In the genomic region with DNA sequence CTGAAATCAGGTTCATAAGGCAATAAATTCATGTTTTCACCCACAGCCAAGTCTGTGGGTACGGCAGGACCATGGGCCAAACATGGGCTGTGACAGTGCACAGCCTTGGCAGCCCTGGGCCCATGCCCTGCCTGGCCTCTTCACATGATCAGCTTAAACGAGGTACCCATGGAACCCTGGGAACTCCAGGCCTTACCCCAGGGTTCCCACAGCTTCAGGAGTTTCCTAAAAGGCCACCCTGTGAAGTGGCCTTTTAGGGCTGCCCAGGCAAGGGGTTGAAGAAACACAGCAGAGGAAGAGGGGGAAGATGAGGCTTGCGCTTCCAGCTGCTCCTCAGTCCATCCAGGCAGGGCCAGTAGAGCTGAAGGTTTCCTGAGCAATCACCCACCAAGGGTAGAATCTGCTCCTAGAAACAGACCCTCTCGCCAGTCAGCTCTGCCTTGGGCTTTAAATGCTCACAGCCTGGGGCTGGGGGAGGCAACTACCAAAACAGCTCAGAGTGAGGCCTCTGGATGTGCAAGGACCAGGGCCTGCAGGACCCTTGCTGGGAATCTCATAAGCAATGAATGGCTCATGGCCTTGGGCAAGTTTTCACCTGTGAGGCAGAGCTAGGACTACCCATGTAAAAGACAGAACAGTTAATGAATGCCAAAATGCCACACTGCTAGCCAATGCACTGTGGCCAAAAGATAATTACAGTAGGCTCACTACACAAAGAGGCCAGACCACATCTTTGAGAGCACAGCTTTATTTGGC, we compare ENCODE assay signal across 10 cellular contexts.
DNase-seq lines count a peak whose midpoint lies in the region; ATAC-seq and TF ChIP-seq lines count a peak whose summit lies in the region.
"Had no signal": no experiment of that assay in that cellular context is flagged by ENCODE, and none has a peak within 500 bp of the region (broad histone marks: within the 10 kb centered on the region; RNA-seq: fewer than 3 reads in every experiment).

No MANE protein-coding gene starts in this region.

- TF ChIP-seq CTCF in chondrocyte (IDR thresholded peaks at IDR 0.05) (no peak), lower lobe of right lung (IDR thresholded peaks at IDR 0.05) (no peak)
- TF ChIP-seq CTCF in activated CD8-positive, alpha-beta T cell treated with anti-CD3 and anti-CD28 coated beads for 36 hours (IDR thresholded peaks at IDR 0.05) = no peak

- H3K9me3 Mint-ChIP-seq in chondrocyte (ENCODE audit: low read depth) = no peaks in the 10 kb centered on the region
- H3K9me3 Mint-ChIP-seq in activated CD8-positive, alpha-beta T cell treated with anti-CD3 and anti-CD28 coated beads for 36 hours = no peaks in the 10 kb centered on the region

- H3K36me3 Mint-ChIP-seq in chondrocyte (ENCODE audit: low read depth) = no peaks in the 10 kb centered on the region
- H3K36me3 Mint-ChIP-seq in activated CD8-positive, alpha-beta T cell treated with anti-CD3 and anti-CD28 coated beads for 36 hours (ENCODE audit: low read depth) = no peaks in the 10 kb centered on the region

- H3K27ac ChIP-seq in lower lobe of right lung = peak overlapping the region; percentile 68

- CTCF ChIA-PET in activated CD8-positive, alpha-beta T cell treated with anti-CD3 and anti-CD28 coated beads for 36 hours (lab: Charles Lee) = interaction anchor here (1.4 kb wide), 1 partner anchor 165 kb away, joined by 3 read pairs; no protein-coding TSS in a partner anchor

- no peak overlapping the region for H3K4me3 Mint-ChIP-seq in chondrocyte (ENCODE audit: unreplicated experiment)
- H3K4me3 Mint-ChIP-seq in activated CD8-positive, alpha-beta T cell treated with anti-CD3 and anti-CD28 coated beads for 36 hours = no peak overlapping the region

- H3K27ac Mint-ChIP-seq in chondrocyte (ENCODE audit: unreplicated experiment) = no peak overlapping the region
- no peak overlapping the region for H3K27ac Mint-ChIP-seq in activated CD8-positive, alpha-beta T cell treated with anti-CD3 and anti-CD28 coated beads for 36 hours

- DNase-seq in NCI-H69 (lab: John Stamatoyannopoulos, UW) (peak; percentile 100), chondrocyte (ENCODE audit: low spot score) (peak; percentile 27), lower lobe of right lung (no peak), superior temporal gyrus (ENCODE audit: extremely low spot score) (peak; percentile 65)
- DNase-seq in activated CD8-positive, alpha-beta T cell treated with anti-CD3 and anti-CD28 coated beads for 36 hours = no peak
- DNase-seq: DMS 273 treated with DMSO at 0.1 percent for 48 hours, kidney glomerular epithelial cell had no signal

- POLR2A ChIA-PET in activated CD8-positive, alpha-beta T cell treated with anti-CD3 and anti-CD28 coated beads for 36 hours (lab: Charles Lee) = no interaction called here

- no peaks in the 10 kb centered on the region for H3K27me3 Mint-ChIP-seq in chondrocyte (ENCODE audit: low read depth)
- H3K27me3 Mint-ChIP-seq in activated CD8-positive, alpha-beta T cell treated with anti-CD3 and anti-CD28 coated beads for 36 hours = no peaks in the 10 kb centered on the region

- peaks cover 63% of the 10 kb centered on the region for H3K4me1 ChIP-seq in lower lobe of right lung

- H3K4me1 Mint-ChIP-seq in chondrocyte (ENCODE audit: low read depth) = peaks cover 38% of the 10 kb centered on the region
- peaks cover 12% of the 10 kb centered on the region for H3K4me1 Mint-ChIP-seq in activated CD8-positive, alpha-beta T cell treated with anti-CD3 and anti-CD28 coated beads for 36 hours (ENCODE audit: low read depth)

- intact Hi-C loops in lower lobe of right lung (cut with DNase I) = no loop called here
- intact Hi-C loops in activated CD8-positive, alpha-beta T cell treated with anti-CD3 and anti-CD28 coated beads for 36 hours (cut with micrococcal nuclease) = no loop called here

- H3K9me3 ChIP-seq in lower lobe of right lung = no peaks in the 10 kb centered on the region

- no peaks in the 10 kb centered on the region for H3K27me3 ChIP-seq in lower lobe of right lung (ENCODE audit: low read depth)

- no peak overlapping the region for H3K4me3 ChIP-seq in lower lobe of right lung

- no peaks in the 10 kb centered on the region for H3K36me3 ChIP-seq in lower lobe of right lung

- no peak for ATAC-seq in lower lobe of right lung
- no peak for ATAC-seq in GM21576 (IDR thresholded peaks at IDR 0.05; ENCODE audit: unreplicated experiment)
- ATAC-seq in GM18517 (IDR thresholded peaks at IDR 0.05; ENCODE audit: unreplicated experiment) = no peak
- no peak for ATAC-seq in HG03175 (IDR thresholded peaks at IDR 0.05; ENCODE audit: unreplicated experiment)
- ATAC-seq in activated CD8-positive, alpha-beta T cell treated with anti-CD3 and anti-CD28 coated beads for 36 hours = no peak

Comparison
In these comparisons a context has a peak if more than half of its experiments do, and no peak if none do; other contexts are left out.
1. DNase-seq: peak in NCI-H69 (single experiment), chondrocyte (single experiment) and superior temporal gyrus (single experiment); none in lower lobe of right lung (single experiment) and activated CD8-positive, alpha-beta T cell treated with anti-CD3 and anti-CD28 coated beads for 36 hours (single experiment).